In genomic region chr1:23531695-23532094, GRCh38 we compare ENCODE assay signal across 8 cellular contexts.
DNase-seq lines count a peak whose midpoint lies in the region; ATAC-seq and TF ChIP-seq lines count a peak whose summit lies in the region.

No MANE protein-coding gene starts in this region.

- H3K27me3 ChIP-seq in DND-41 (ENCODE audit: insufficient read depth, low read length, poor library complexity) (no peaks in the 10 kb centered on the region), duodenal mucosa (ENCODE audit: control insufficient read depth in 1 of 2, insufficient read depth in 2 of 2, low read length in 2 of 2) (no peaks in the 10 kb centered on the region), parathyroid adenoma (ENCODE audit: control insufficient read depth, insufficient read depth, low read length) (no peaks in the 10 kb centered on the region)

- TF ChIP-seq POLR2A in NB4 (IDR thresholded peaks at IDR 0.05; ENCODE audit: extremely low read depth, insufficient read length) = no peak

- DNase-seq in DND-41 (no peak), NB4 (ENCODE audit: low read depth) (no peak), HUDEP-2 (lab: John Stamatoyannopoulos, UW; ENCODE audit: unreplicated experiment in 76 of 76) (no peak), LoVo (ENCODE audit: low spot score) (no peak), islet precursor cell (no peak), NCI-H446 treated with DMSO at 0.1 percent for 48 hours (lab: John Stamatoyannopoulos, UW) (no peak)

- H3K4me1 ChIP-seq in DND-41 (ENCODE audit: insufficient read depth, low read length) (peaks cover 44% of the 10 kb centered on the region), duodenal mucosa (ENCODE audit: control insufficient read depth in 1 of 2, insufficient read depth in 2 of 2, low read length in 2 of 2) (peaks cover 67% of the 10 kb centered on the region in 2 donors), parathyroid adenoma (no peaks in the 10 kb centered on the region)

- H3K27ac ChIP-seq in DND-41 (ENCODE audit: low read length) (peak overlapping the region; percentile 73), duodenal mucosa (ENCODE audit: low read depth, low read length) (no peak overlapping the region), parathyroid adenoma (no peak overlapping the region)

- peak overlapping the region; percentile 13 to 80; a peak in 3 of 4 replicates for H3K4me3 ChIP-seq in DND-41 (ENCODE audit: low read depth in 1 of 2, low read length in 2 of 2)
- peak overlapping the region; percentile 43 for H3K4me3 ChIP-seq in NB4 (ENCODE audit: low read depth, low read length)
- H3K4me3 ChIP-seq in duodenal mucosa (ENCODE audit: low read depth in 1 of 2, low read length in 2 of 2) = peak overlapping the region; percentile 58 to 66
- H3K4me3 ChIP-seq in parathyroid adenoma (ENCODE audit: low read depth, low read length) = peak overlapping the region; percentile 29

- H3K9ac ChIP-seq in DND-41 (ENCODE audit: low read depth, low read length) = peak overlapping the region; percentile 94
- peak overlapping the region; percentile 54 to 80 for H3K9ac ChIP-seq in duodenal mucosa (ENCODE audit: low read depth in 1 of 2, low read length in 2 of 2)
- H3K9ac ChIP-seq in parathyroid adenoma = no peak overlapping the region

- peaks cover 27% of the 10 kb centered on the region for H4K20me1 ChIP-seq in DND-41 (ENCODE audit: insufficient read depth, low read length)

- H3K36me3 ChIP-seq in DND-41 (ENCODE audit: insufficient read depth, low read length) (peaks cover 28% of the 10 kb centered on the region), duodenal mucosa (ENCODE audit: control insufficient read depth in 1 of 2, insufficient read depth in 2 of 2, low read length in 2 of 2) (no peaks in the 10 kb centered on the region), parathyroid adenoma (ENCODE audit: control insufficient read depth, insufficient read depth, low read length) (no peaks in the 10 kb centered on the region)

- H3K79me2 ChIP-seq in DND-41 (ENCODE audit: insufficient read depth, low read length) (peaks cover 47% of the 10 kb centered on the region), parathyroid adenoma (no peaks in the 10 kb centered on the region)

- H3K4me2 ChIP-seq in DND-41 (ENCODE audit: insufficient read depth, low read length) = peak overlapping the region; percentile 90
- peak overlapping the region; percentile 77 for H3K4me2 ChIP-seq in parathyroid adenoma (ENCODE audit: low read length)

- no peaks in the 10 kb centered on the region for H3K9me3 ChIP-seq in DND-41 (ENCODE audit: insufficient read depth, low read length, severe bottlenecking)
- no peaks in the 10 kb centered on the region for H3K9me3 ChIP-seq in duodenal mucosa (ENCODE audit: control insufficient read depth in 1 of 2, low read length in 2 of 2)
- H3K9me3 ChIP-seq in parathyroid adenoma (ENCODE audit: control insufficient read depth, low read length) = no peaks in the 10 kb centered on the region

- ATAC-seq in DND-41 (ENCODE audit: insufficient read depth, low read depth) = no peak

- H2AFZ ChIP-seq in DND-41 (ENCODE audit: low read depth, low read length) = peak overlapping the region; percentile 69
- H2AFZ ChIP-seq in parathyroid adenoma = peak overlapping the region; percentile 78

- no peak for TF ChIP-seq CTCF in DND-41 (IDR thresholded peaks at IDR 0.05; ENCODE audit: borderline replicate concordance, extremely low read depth, low read length, poor library complexity, severe bottlenecking)
- TF ChIP-seq CTCF in NB4 (IDR thresholded peaks at IDR 0.05; ENCODE audit: low read depth, low read length) = no peak
- no peak for TF ChIP-seq CTCF in parathyroid adenoma (IDR thresholded peaks at IDR 0.05)
